ENCODE assay signal across 1 cellular context in genomic region chr13:31476753-31477152, GRCh38.
TF ChIP-seq lines count a peak whose summit lies in the region.

No MANE protein-coding gene starts in this region.

TF ChIP-seq in H1, 55 proteins besides CTCF, POLR2A, EP300 and RAD21 (continued from another document):
- TF ChIP-seq CHD7 (IDR thresholded peaks at IDR 0.05; ENCODE audit: insufficient replicate concordance, low read length) = no peak
- TF ChIP-seq CHD2 (IDR thresholded peaks at IDR 0.05; ENCODE audit: low read length) = no peak
- TF ChIP-seq EGR1 (IDR thresholded peaks at IDR 0.05; ENCODE audit: borderline replicate concordance, low read depth, low read length) = no peak
- TF ChIP-seq MAFK (IDR thresholded peaks at IDR 0.05; ENCODE audit: low read depth, low read length) = no peak
